14 cellular contexts compared by ENCODE assay signal in genomic region chr5:55338092-55338613, GRCh38. TPM values are rescaled to one million over a fixed set of nuclear protein-coding genes. Genes with fewer than 3 reads are reported as not detected.
DNase-seq lines count a peak whose midpoint lies in the region; ATAC-seq, FAIRE-seq and TF ChIP-seq lines count a peak whose summit lies in the region.
"Had no signal": no experiment of that assay in that cellular context is flagged by ENCODE, and none has a peak within 500 bp of the region (broad histone marks: within the 10 kb centered on the region; RNA-seq: fewer than 3 reads in every experiment).

No MANE protein-coding gene starts in this region.

- H3K9me3 ChIP-seq in lower lobe of right lung = no peaks in the 10 kb centered on the region
- H3K9me3 ChIP-seq: BLaER1, prostate gland had no signal

- H3K79me2 ChIP-seq in mesendoderm (ENCODE audit: control insufficient read depth, insufficient read depth, low read length) = peaks cover 4% of the 10 kb centered on the region

- H3K36me3 Mint-ChIP-seq in activated naive CD8-positive, alpha-beta T cell treated with anti-CD3 and anti-CD28 coated beads for 36 hours = peaks cover 18% of the 10 kb centered on the region

- H2BK5ac ChIP-seq in mesendoderm (ENCODE audit: low read length) = no peak overlapping the region

- H4K5ac ChIP-seq in mesendoderm (ENCODE audit: low read length) = no peak overlapping the region

- ATAC-seq in lower lobe of right lung (no peak), Right ventricle myocardium inferior (no peak)

- no peak overlapping the region for H3K4me3 ChIP-seq in mesendoderm (ENCODE audit: low read length)
- H3K4me3 ChIP-seq in lower lobe of right lung = no peak overlapping the region
- H3K4me3 ChIP-seq: BLaER1, prostate gland had no signal

- H3K27ac ChIP-seq in mesendoderm (ENCODE audit: low read depth, low read length) (no peak overlapping the region), lower lobe of right lung (no peak overlapping the region)
- H3K27ac ChIP-seq: BLaER1, prostate gland had no signal

- no peak overlapping the region for H3K4me2 ChIP-seq in mesendoderm (ENCODE audit: low read length)
- H3K4me2 ChIP-seq: BLaER1 had no signal

- no CpG with 5 or more reads among the region's 2 CpGs for WGBS in mesendoderm (ENCODE audit: extremely low coverage, insufficient coverage, low lambda C conversion rate)

- peaks cover 4% of the 10 kb centered on the region for H3K79me1 ChIP-seq in mesendoderm (ENCODE audit: low read length)

- H4K8ac ChIP-seq in mesendoderm (ENCODE audit: low read depth, low read length) = no peak overlapping the region

- DNase-seq in ACHN (peak; percentile 19), GM19239 (ENCODE audit: insufficient read length, low spot score) (no peak), NCI-H2107 treated with DMSO at 0.1 percent for 48 hours (lab: John Stamatoyannopoulos, UW; ENCODE audit: unreplicated experiment) (no peak), mesendoderm (no peak), lower lobe of right lung (no peak), Right ventricle myocardium inferior (ENCODE audit: missing footprints) (no peak)
- no peak for DNase-seq in activated naive CD8-positive, alpha-beta T cell treated with anti-CD3 and anti-CD28 coated beads for 36 hours
- DNase-seq: amygdala; effector memory CD4-positive, alpha-beta T cell; NCI-H1436 had no signal

- H3K18ac ChIP-seq in mesendoderm (ENCODE audit: low read length) = no peak overlapping the region

- no peak overlapping the region for H3K9ac ChIP-seq in mesendoderm (ENCODE audit: low read length)
- H3K9ac ChIP-seq: BLaER1 had no signal

- intact Hi-C loops in lower lobe of right lung (cut with DNase I) (no loop called here), Right ventricle myocardium inferior (cut with DNase I) (no loop called here)

- no peak overlapping the region for H2BK15ac ChIP-seq in mesendoderm (replicated peaks; ENCODE audit: low read depth)

- no peak overlapping the region for H3K4me3 Mint-ChIP-seq in activated naive CD8-positive, alpha-beta T cell treated with anti-CD3 and anti-CD28 coated beads for 36 hours

- no peak overlapping the region for H3K23ac ChIP-seq in mesendoderm (ENCODE audit: low read length)

- H3K9me3 Mint-ChIP-seq in activated naive CD8-positive, alpha-beta T cell treated with anti-CD3 and anti-CD28 coated beads for 36 hours = no peaks in the 10 kb centered on the region

- H3K27me3 ChIP-seq in mesendoderm (ENCODE audit: insufficient read depth, low read length, poor library complexity) (no peaks in the 10 kb centered on the region), lower lobe of right lung (ENCODE audit: low read depth) (no peaks in the 10 kb centered on the region)
- H3K27me3 ChIP-seq: BLaER1 had no signal

- in situ Hi-C loops in ACHN (cut with HindIII; ENCODE audit: low pct_ligation_motif_present, low pct_unique_long_range_greater_than_20kb, low sequenced_read_pairs) = no loop called here

- no peak overlapping the region for H3K4ac ChIP-seq in mesendoderm (ENCODE audit: low read depth, low read length)

- no peak for TF ChIP-seq CTCF in lower lobe of right lung (IDR thresholded peaks at IDR 0.05)

- no peak overlapping the region for H2AK5ac ChIP-seq in mesendoderm (ENCODE audit: low read length)

- no peaks in the 10 kb centered on the region for H3K27me3 Mint-ChIP-seq in activated naive CD8-positive, alpha-beta T cell treated with anti-CD3 and anti-CD28 coated beads for 36 hours

- H3K56ac ChIP-seq in mesendoderm (ENCODE audit: low read length) = no peak overlapping the region

- H3K27ac Mint-ChIP-seq in activated naive CD8-positive, alpha-beta T cell treated with anti-CD3 and anti-CD28 coated beads for 36 hours = peak overlapping the region; percentile 75

- peaks cover 30% of the 10 kb centered on the region for H3K4me1 Mint-ChIP-seq in activated naive CD8-positive, alpha-beta T cell treated with anti-CD3 and anti-CD28 coated beads for 36 hours

- peak; percentile 4 for FAIRE-seq in GM19239 (lab: Jason Lieb, UNC)
- FAIRE-seq in islet of Langerhans (lab: Jason Lieb, UNC) = peak; percentile 96
- FAIRE-seq: HTR-8/SVneo had no signal

- H2BK120ac ChIP-seq in mesendoderm (ENCODE audit: low read depth, low read length) = no peak overlapping the region

- H3K4me1 ChIP-seq in mesendoderm (ENCODE audit: control insufficient read depth, low read depth, low read length) = no peaks in the 10 kb centered on the region
- H3K4me1 ChIP-seq in lower lobe of right lung = no peaks in the 10 kb centered on the region
- H3K4me1 ChIP-seq: BLaER1, prostate gland had no signal

- H3K36me3 ChIP-seq in mesendoderm (ENCODE audit: control insufficient read depth, insufficient read depth, low read length) = no peaks in the 10 kb centered on the region
- H3K36me3 ChIP-seq in lower lobe of right lung = peaks cover 43% of the 10 kb centered on the region
- H3K36me3 ChIP-seq: prostate gland had no signal

RNA-seq across cellular contexts. Expression of gene MTREX, which starts 30.4 kb away (rescaled TPM):
- total RNA-seq in activated naive CD8-positive, alpha-beta T cell treated with anti-CD3 and anti-CD28 coated beads for 36 hours = 100 to 1,000 TPM in 1 of 2 experiments, 10 to 100 TPM in 1; 96.6 to 107 TPM
- 77.7 TPM for polyA plus RNA-seq in mesendoderm (2013, experiment 1 of 2)
- polyA plus RNA-seq in mesendoderm (2013, experiment 2 of 2) = 75.0 TPM
- total RNA-seq in lower lobe of right lung (57.0 TPM), Right ventricle myocardium inferior (61.4 TPM)

RNA-seq across cellular contexts. Expression of gene DHX29, which starts 30.7 kb away (rescaled TPM):
- 10 to 100 TPM; 19.1 TPM for total RNA-seq in activated naive CD8-positive, alpha-beta T cell treated with anti-CD3 and anti-CD28 coated beads for 36 hours
- polyA plus RNA-seq in mesendoderm (2013, experiment 1 of 2) = 29.2 TPM
- polyA plus RNA-seq in mesendoderm (2013, experiment 2 of 2) = 29.4 TPM
- total RNA-seq in lower lobe of right lung (22.2 TPM), Right ventricle myocardium inferior (19.8 TPM)
